ENCODE assay signal across 11 cellular contexts in the genomic region with DNA sequence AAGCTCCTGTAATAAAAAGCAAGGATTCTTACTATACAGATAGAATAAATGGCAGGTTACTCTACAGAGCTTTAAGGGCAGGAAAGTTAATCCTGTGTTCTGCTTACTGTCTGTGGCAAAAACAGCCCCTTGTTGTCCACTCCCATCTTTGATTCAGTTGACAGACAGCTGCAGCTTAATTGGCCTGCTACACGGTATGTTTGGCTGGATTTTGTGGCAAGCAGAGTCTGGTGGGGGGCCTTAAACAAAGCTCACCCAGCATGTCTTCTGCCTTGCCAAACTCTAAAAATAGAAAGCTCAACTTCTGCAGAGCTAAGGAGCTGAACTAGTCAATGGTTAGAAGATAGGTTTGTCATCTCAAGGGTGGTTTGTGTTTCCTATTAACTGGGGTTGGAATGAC.
"Had no signal": no experiment of that assay in that cellular context is flagged by ENCODE, and none has a peak within 500 bp of the region (broad histone marks: within the 10 kb centered on the region; RNA-seq: fewer than 3 reads in every experiment).

No MANE protein-coding gene starts in this region.

- H3K4me1 ChIP-seq: upper lobe of left lung had no signal

- H3K9me3 Mint-ChIP-seq: activated naive CD4-positive, alpha-beta T cell treated with anti-CD3 and anti-CD28 coated beads, Interleukin-2, amount 50 U/mL, for 24 hours; natural killer cell treated with Interleukin-12 subunit alpha and Interleukin-12 subunit beta and Interleukin-15 and Interleukin-18, amount 100 ng/mL, for 72 hours; stimulated activated naive CD8-positive, alpha-beta T cell treated with anti-CD3 and anti-CD28 coated beads, Interleukin-15, Interleukin-2, amounts not matched to agents 100 ng/mL and 50 ng/mL, for 24 hours had no signal

- H3K9me3 ChIP-seq: lower lobe of right lung, mucosa of descending colon, upper lobe of left lung had no signal

- H3K36me3 Mint-ChIP-seq: activated naive CD4-positive, alpha-beta T cell treated with anti-CD3 and anti-CD28 coated beads, Interleukin-2, amount 50 U/mL, for 24 hours; immature natural killer cell; natural killer cell treated with Interleukin-12 subunit alpha and Interleukin-12 subunit beta and Interleukin-15 and Interleukin-18, amount 100 ng/mL, for 72 hours had no signal

- H3K27ac ChIP-seq: lower lobe of right lung, upper lobe of left lung had no signal

- H3K36me3 ChIP-seq: lower lobe of right lung, upper lobe of left lung had no signal

- DNase-seq: activated CD4-positive, alpha-beta T cell treated with anti-CD3 and anti-CD28 coated beads, Interleukin-2, amount 50 U/mL, for 1 hour; dermis blood vessel endothelial cell; immature natural killer cell; left cardiac atrium; lower lobe of right lung; mucosa of descending colon; stimulated activated CD4-positive, alpha-beta T cell treated with anti-CD3 and anti-CD28 coated beads, Interleukin-4, amount 100 ng/mL, for 1 hour had no signal

- H3K27me3 ChIP-seq: upper lobe of left lung had no signal

- H3K4me1 Mint-ChIP-seq: activated naive CD4-positive, alpha-beta T cell treated with anti-CD3 and anti-CD28 coated beads, Interleukin-2, amount 50 U/mL, for 24 hours; immature natural killer cell had no signal

- H3K27ac Mint-ChIP-seq: activated naive CD4-positive, alpha-beta T cell treated with anti-CD3 and anti-CD28 coated beads, Interleukin-2, amount 50 U/mL, for 24 hours; immature natural killer cell; natural killer cell treated with Interleukin-12 subunit alpha and Interleukin-12 subunit beta and Interleukin-15 and Interleukin-18, amount 100 ng/mL, for 72 hours; stimulated activated naive CD8-positive, alpha-beta T cell treated with anti-CD3 and anti-CD28 coated beads, Interleukin-15, Interleukin-2, amounts not matched to agents 100 ng/mL and 50 ng/mL, for 24 hours had no signal

- H3K4me3 Mint-ChIP-seq: activated naive CD4-positive, alpha-beta T cell treated with anti-CD3 and anti-CD28 coated beads, Interleukin-2, amount 50 U/mL, for 24 hours; immature natural killer cell; natural killer cell treated with Interleukin-12 subunit alpha and Interleukin-12 subunit beta and Interleukin-15 and Interleukin-18, amount 100 ng/mL, for 72 hours; stimulated activated naive CD8-positive, alpha-beta T cell treated with anti-CD3 and anti-CD28 coated beads, Interleukin-15, Interleukin-2, amounts not matched to agents 100 ng/mL and 50 ng/mL, for 24 hours had no signal

- H3K4me3 ChIP-seq: lower lobe of right lung, mucosa of descending colon, upper lobe of left lung had no signal
